Comparison of ENCODE assay signal across 1 cellular context in genomic region chr11:62888406-62888805, GRCh38.
TF ChIP-seq lines count a peak whose summit lies in the region.

No MANE protein-coding gene starts in this region.

TF ChIP-seq in HepG2, 621 proteins besides CTCF, POLR2A, EP300 and RAD21:
- no peak for TF ChIP-seq ZNF138 (CRISPR knock-in tag; IDR thresholded peaks at IDR 0.05; ENCODE audit: low read depth)
- TF ChIP-seq, protein P1, sequence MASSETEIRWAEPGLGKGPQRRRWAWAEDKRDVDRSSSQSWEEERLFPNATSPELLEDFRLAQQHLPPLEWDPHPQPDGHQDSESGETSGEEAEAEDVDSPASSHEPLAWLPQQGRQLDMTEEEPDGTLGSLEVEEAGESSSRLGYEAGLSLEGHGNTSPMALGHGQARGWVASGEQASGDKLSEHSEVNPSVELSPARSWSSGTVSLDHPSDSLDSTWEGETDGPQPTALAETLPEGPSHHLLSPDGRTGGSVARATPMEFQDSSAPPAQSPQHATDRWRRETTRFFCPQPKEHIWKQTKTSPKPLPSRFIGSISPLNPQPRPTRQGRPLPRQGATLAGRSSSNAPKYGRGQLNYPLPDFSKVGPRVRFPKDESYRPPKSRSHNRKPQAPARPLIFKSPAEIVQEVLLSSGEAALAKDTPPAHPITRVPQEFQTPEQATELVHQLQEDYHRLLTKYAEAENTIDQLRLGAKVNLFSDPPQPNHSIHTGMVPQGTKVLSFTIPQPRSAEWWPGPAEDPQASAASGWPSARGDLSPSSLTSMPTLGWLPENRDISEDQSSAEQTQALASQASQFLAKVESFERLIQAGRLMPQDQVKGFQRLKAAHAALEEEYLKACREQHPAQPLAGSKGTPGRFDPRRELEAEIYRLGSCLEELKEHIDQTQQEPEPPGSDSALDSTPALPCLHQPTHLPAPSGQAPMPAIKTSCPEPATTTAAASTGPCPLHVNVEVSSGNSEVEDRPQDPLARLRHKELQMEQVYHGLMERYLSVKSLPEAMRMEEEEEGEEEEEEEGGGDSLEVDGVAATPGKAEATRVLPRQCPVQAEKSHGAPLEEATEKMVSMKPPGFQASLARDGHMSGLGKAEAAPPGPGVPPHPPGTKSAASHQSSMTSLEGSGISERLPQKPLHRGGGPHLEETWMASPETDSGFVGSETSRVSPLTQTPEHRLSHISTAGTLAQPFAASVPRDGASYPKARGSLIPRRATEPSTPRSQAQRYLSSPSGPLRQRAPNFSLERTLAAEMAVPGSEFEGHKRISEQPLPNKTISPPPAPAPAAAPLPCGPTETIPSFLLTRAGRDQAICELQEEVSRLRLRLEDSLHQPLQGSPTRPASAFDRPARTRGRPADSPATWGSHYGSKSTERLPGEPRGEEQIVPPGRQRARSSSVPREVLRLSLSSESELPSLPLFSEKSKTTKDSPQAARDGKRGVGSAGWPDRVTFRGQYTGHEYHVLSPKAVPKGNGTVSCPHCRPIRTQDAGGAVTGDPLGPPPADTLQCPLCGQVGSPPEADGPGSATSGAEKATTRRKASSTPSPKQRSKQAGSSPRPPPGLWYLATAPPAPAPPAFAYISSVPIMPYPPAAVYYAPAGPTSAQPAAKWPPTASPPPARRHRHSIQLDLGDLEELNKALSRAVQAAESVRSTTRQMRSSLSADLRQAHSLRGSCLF (CRISPR knock-in tag; IDR thresholded peaks at IDR 0.05; ENCODE audit: borderline replicate concordance), result no peak
- TF ChIP-seq RBFOX2 (IDR thresholded peaks at IDR 0.05; ENCODE audit: low read depth, low read length), result peak; percentile 64; the same call in 1 of the 2 replicates
- TF ChIP-seq ZNF687 (CRISPR knock-in tag; IDR thresholded peaks at IDR 0.05), result peak; percentile 29; the same call in 1 of the 2 replicates
- TF ChIP-seq, protein P2, sequence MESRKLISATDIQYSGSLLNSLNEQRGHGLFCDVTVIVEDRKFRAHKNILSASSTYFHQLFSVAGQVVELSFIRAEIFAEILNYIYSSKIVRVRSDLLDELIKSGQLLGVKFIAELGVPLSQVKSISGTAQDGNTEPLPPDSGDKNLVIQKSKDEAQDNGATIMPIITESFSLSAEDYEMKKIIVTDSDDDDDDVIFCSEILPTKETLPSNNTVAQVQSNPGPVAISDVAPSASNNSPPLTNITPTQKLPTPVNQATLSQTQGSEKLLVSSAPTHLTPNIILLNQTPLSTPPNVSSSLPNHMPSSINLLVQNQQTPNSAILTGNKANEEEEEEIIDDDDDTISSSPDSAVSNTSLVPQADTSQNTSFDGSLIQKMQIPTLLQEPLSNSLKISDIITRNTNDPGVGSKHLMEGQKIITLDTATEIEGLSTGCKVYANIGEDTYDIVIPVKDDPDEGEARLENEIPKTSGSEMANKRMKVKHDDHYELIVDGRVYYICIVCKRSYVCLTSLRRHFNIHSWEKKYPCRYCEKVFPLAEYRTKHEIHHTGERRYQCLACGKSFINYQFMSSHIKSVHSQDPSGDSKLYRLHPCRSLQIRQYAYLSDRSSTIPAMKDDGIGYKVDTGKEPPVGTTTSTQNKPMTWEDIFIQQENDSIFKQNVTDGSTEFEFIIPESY (CRISPR knock-in tag; IDR thresholded peaks at IDR 0.05), result peak; percentile 84
- TF ChIP-seq, protein P3, sequence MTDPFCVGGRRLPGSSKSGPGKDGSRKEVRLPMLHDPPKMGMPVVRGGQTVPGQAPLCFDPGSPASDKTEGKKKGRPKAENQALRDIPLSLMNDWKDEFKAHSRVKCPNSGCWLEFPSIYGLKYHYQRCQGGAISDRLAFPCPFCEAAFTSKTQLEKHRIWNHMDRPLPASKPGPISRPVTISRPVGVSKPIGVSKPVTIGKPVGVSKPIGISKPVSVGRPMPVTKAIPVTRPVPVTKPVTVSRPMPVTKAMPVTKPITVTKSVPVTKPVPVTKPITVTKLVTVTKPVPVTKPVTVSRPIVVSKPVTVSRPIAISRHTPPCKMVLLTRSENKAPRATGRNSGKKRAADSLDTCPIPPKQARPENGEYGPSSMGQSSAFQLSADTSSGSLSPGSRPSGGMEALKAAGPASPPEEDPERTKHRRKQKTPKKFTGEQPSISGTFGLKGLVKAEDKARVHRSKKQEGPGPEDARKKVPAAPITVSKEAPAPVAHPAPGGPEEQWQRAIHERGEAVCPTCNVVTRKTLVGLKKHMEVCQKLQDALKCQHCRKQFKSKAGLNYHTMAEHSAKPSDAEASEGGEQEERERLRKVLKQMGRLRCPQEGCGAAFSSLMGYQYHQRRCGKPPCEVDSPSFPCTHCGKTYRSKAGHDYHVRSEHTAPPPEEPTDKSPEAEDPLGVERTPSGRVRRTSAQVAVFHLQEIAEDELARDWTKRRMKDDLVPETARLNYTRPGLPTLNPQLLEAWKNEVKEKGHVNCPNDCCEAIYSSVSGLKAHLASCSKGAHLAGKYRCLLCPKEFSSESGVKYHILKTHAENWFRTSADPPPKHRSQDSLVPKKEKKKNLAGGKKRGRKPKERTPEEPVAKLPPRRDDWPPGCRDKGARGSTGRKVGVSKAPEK (CRISPR knock-in tag; IDR thresholded peaks at IDR 0.05; ENCODE audit: borderline replicate concordance), result no peak
- no peak for TF ChIP-seq ZNF784 (CRISPR knock-in tag; IDR thresholded peaks at IDR 0.05; ENCODE audit: borderline replicate concordance)
- peak; percentile 32; the same call in 1 of the 2 replicates for TF ChIP-seq SSRP1 (CRISPR knock-in tag; IDR thresholded peaks at IDR 0.05)
- peak; percentile 73 for TF ChIP-seq AGO2 (optimal IDR thresholded peaks at IDR 0.05; ENCODE audit: low read depth, low read length)
- TF ChIP-seq ZBTB14 (CRISPR knock-in tag; IDR thresholded peaks at IDR 0.05), result no peak
- no peak for TF ChIP-seq KDM2A (CRISPR knock-in tag; IDR thresholded peaks at IDR 0.05; ENCODE audit: borderline replicate concordance, low read depth)
- peak; percentile 72; the same call in 1 of the 2 replicates for TF ChIP-seq ZBTB38 (CRISPR knock-in tag; IDR thresholded peaks at IDR 0.05)
